ENCODE assay signal across 1 cellular context in the genomic region with DNA sequence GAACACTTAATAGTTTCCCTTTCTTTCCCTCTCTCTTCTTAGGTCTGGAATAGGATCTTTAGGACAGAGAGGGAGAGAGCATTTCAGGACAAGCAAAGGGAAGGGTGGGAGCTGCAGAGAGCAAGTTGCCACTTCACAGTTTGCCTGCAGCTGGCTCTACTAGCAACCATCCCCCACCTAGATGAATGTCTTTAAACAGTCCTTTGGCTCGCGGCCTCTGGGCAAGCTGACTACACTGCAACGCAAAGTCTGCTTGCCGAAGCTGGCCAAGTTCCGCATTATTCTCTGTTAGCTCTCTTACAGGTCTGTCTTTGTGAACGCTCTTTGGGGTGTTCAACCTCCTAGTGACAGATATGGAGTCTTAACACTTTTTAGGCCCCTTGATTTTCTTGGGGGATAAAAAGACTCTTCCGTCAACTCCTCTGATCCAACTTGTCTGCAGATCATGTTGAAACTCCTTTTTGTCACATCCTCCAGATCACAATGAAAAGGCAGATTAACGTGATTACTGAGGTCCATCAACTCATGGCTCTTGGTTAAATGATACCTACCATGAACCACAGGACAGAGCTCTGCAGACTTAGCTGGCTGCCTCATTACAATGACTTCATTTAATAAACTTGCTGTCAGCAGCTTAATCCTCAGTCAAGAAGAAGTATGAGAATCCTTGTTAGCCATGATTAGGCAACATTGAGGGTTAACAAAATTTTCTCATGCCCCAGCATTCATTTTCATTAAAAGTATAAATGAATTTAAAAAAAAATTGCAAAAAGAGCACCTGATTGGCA.
TF ChIP-seq lines count a peak whose summit lies in the region.

No MANE protein-coding gene starts in this region.

TF ChIP-seq in GM23338, 12 proteins besides CTCF, POLR2A, EP300 and RAD21 (continued from another document):
- TF ChIP-seq ZNF462 (CRISPR knock-in tag; IDR thresholded peaks at IDR 0.05) (no peak), POLR2AphosphoS5 (IDR thresholded peaks at IDR 0.05; ENCODE audit: low read depth) (no peak), STAT1 (IDR thresholded peaks at IDR 0.05; ENCODE audit: unreplicated experiment) (no peak), REST (IDR thresholded peaks at IDR 0.05; ENCODE audit: unreplicated experiment) (no peak), EZH2phosphoT487 (IDR thresholded peaks at IDR 0.05; ENCODE audit: unreplicated experiment) (no peak), JUNB (IDR thresholded peaks at IDR 0.05; ENCODE audit: unreplicated experiment) (no peak), ZNF114 (CRISPR knock-in tag; IDR thresholded peaks at IDR 0.05) (no peak)
